Comparison of ENCODE assay signal across 10 cellular contexts in the genomic region with DNA sequence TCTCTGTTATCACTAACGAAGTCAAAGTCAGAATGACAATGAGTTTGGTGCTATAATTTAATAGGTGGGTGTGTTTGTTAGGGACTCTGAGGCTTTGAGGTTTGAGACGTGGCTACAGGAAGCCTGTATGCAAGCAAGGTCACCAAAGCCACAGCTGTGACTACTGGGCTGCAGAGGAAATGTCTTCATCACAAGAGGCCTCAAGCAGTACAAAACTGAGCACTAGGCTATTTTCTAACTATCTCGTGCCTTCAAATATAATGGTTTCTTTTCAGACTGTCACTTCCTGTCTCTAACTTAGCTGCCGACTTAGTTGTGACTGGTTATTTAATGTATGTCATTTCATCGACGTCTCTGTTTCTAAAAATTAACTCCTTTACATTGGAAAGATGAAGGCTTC.
DNase-seq lines count a peak whose midpoint lies in the region; ATAC-seq and TF ChIP-seq lines count a peak whose summit lies in the region.
"Had no signal": no experiment of that assay in that cellular context is flagged by ENCODE, and none has a peak within 500 bp of the region (broad histone marks: within the 10 kb centered on the region; RNA-seq: fewer than 3 reads in every experiment).

No MANE protein-coding gene starts in this region.

- H4K8ac ChIP-seq in H9 (replicated peaks; ENCODE audit: insufficient read length, low read depth, low read length): no peak overlapping the region

- H2BK5ac ChIP-seq in H9 (ENCODE audit: insufficient read length, low read length): no peak overlapping the region

- no peaks in the 10 kb centered on the region for H3K79me2 ChIP-seq in H9 (ENCODE audit: insufficient read depth, low read length)

- H3K23me2 ChIP-seq in H9 (ENCODE audit: insufficient read length, low read depth, low read length, poor library complexity, severe bottlenecking): no peaks in the 10 kb centered on the region

- H3K4ac ChIP-seq in H9 (ENCODE audit: low read depth, low read length): no peak overlapping the region

- H3K79me1 ChIP-seq in H9 (ENCODE audit: insufficient read depth, low read depth, low read length, poor library complexity, severe bottlenecking): no peaks in the 10 kb centered on the region

- H3K4me1 Mint-ChIP-seq in H9: peaks cover 11 to 13% of the 10 kb centered on the region in 2 experiments
- H3K4me1 Mint-ChIP-seq in stimulated activated memory B cell treated with anti-CD40 and anti-IgM and Interleukin-4, amounts not matched to agents 10 μg/mL and 1 μg/mL and 100 μg/mL, for 72 hours: no peaks in the 10 kb centered on the region

- no peak overlapping the region for H4K91ac ChIP-seq in H9 (ENCODE audit: insufficient read length, low read depth, low read length)

- H3K4me2 ChIP-seq in BLaER1: peak overlapping the region; percentile 78
- H3K4me2 ChIP-seq in H9 (ENCODE audit: insufficient read depth, insufficient read length, low read length): no peak overlapping the region

- intact Hi-C loops in left lung (cut with DNase I) (no loop called here), breast epithelium (cut with DNase I; ENCODE audit: low total_unique reads) (no loop called here), vagina (cut with DNase I) (no loop called here)

- TF ChIP-seq POLR2A in breast epithelium (IDR thresholded peaks at IDR 0.05) (no peak), vagina (IDR thresholded peaks at IDR 0.05) (no peak)

- no CpG with 5 or more reads among the region's 6 CpGs for WGBS in H9 (ENCODE audit: extremely low coverage, insufficient read length, low lambda C conversion rate)

- H3K18ac ChIP-seq in H9 (ENCODE audit: insufficient read length, low read depth, low read length): no peak overlapping the region

- H4K5ac ChIP-seq in H9 (ENCODE audit: insufficient read length, low read depth, low read length): no peak overlapping the region

- H3K27ac ChIP-seq in BLaER1: peak overlapping the region; percentile 83
- no peak overlapping the region for H3K27ac ChIP-seq in H9 (ENCODE audit: insufficient read length, low read depth, low read length)
- peak overlapping the region in 1 of 2 donors; percentile 39 for H3K27ac ChIP-seq in left lung
- H3K27ac ChIP-seq in breast epithelium: peak overlapping the region in 1 of 2 donors; percentile 2
- H3K27ac ChIP-seq in vagina: no peak overlapping the region

- no peak overlapping the region for H3K56ac ChIP-seq in H9 (ENCODE audit: insufficient read length, low read depth, low read length)

- peaks cover 40% of the 10 kb centered on the region for H3K4me1 ChIP-seq in BLaER1
- no peaks in the 10 kb centered on the region for H3K4me1 ChIP-seq in H9 (ENCODE audit: insufficient read depth, low read length)
- H3K4me1 ChIP-seq in left lung: peaks cover 0 to 23% of the 10 kb centered on the region in 2 donors
- H3K4me1 ChIP-seq in breast epithelium: no peaks in the 10 kb centered on the region
- no peaks in the 10 kb centered on the region for H3K4me1 ChIP-seq in vagina

- H2BK120ac ChIP-seq in H9 (ENCODE audit: low read depth, low read length, poor library complexity, severe bottlenecking): no peak overlapping the region

- H3K4me3 ChIP-seq in BLaER1 (0 out of 2 replicates have a peak overlapping the region, but pooled peaks have one; percentile 4), left lung (no peak overlapping the region), breast epithelium (no peak overlapping the region), vagina (no peak overlapping the region)
- H3K4me3 ChIP-seq: K562 had no signal

- DNase-seq in H9 (no peak), left lung (no peak), NCI-H2029 (lab: John Stamatoyannopoulos, UW) (no peak), breast epithelium (ENCODE audit: low spot score in 2 of 2) (no peak), vagina (ENCODE audit: extremely low spot score in 2 of 2) (no peak)
- peak; percentile 11 to 18 for DNase-seq in activated CD4-positive, alpha-beta T cell treated with anti-CD3 and anti-CD28 coated beads for 4 hours
- DNase-seq: effector CD8-positive, alpha-beta T cell had no signal

- H3K27me3 ChIP-seq in BLaER1 (no peaks in the 10 kb centered on the region), H9 (ENCODE audit: insufficient read depth, low read length) (no peaks in the 10 kb centered on the region), left lung (no peaks in the 10 kb centered on the region), breast epithelium (no peaks in the 10 kb centered on the region), vagina (no peaks in the 10 kb centered on the region)

- no peaks in the 10 kb centered on the region for H4K20me1 ChIP-seq in BLaER1
- H4K20me1 ChIP-seq in H9 (ENCODE audit: control insufficient read depth, insufficient read depth, insufficient read length): no peaks in the 10 kb centered on the region

- no peak overlapping the region for H2AFZ ChIP-seq in H9 (ENCODE audit: low read length)

- no peaks in the 10 kb centered on the region for H3K9me3 Mint-ChIP-seq in H9
- H3K9me3 Mint-ChIP-seq in stimulated activated memory B cell treated with anti-CD40 and anti-IgM and Interleukin-4, amounts not matched to agents 10 μg/mL and 1 μg/mL and 100 μg/mL, for 72 hours: no peaks in the 10 kb centered on the region

- H3K23ac ChIP-seq in H9 (ENCODE audit: insufficient read length, low read depth, low read length): no peak overlapping the region

- no peak overlapping the region for H3K4me3 Mint-ChIP-seq in H9
- no peak overlapping the region for H3K4me3 Mint-ChIP-seq in stimulated activated memory B cell treated with anti-CD40 and anti-IgM and Interleukin-4, amounts not matched to agents 10 μg/mL and 1 μg/mL and 100 μg/mL, for 72 hours

- no peak overlapping the region for H3T11ph ChIP-seq in H9 (ENCODE audit: low read length)

- no peak overlapping the region for H2BK12ac ChIP-seq in H9 (ENCODE audit: insufficient read length, low read depth, low read length)

- ATAC-seq in left lung: peak; percentile 19
- no peak for ATAC-seq in stimulated activated memory B cell treated with anti-CD40 and anti-IgM and Interleukin-4, amounts not matched to agents 10 μg/mL and 1 μg/mL and 100 μg/mL, for 72 hours
- ATAC-seq: K562 had no signal

- TF ChIP-seq CTCF in H9 (conservative IDR thresholded peaks at IDR 0.05) (no peak), left lung (IDR thresholded peaks at IDR 0.05) (no peak), breast epithelium (IDR thresholded peaks at IDR 0.05) (no peak), vagina (IDR thresholded peaks at IDR 0.05) (no peak)

- no peaks in the 10 kb centered on the region for H3K27me3 Mint-ChIP-seq in H9 (ENCODE audit: low read depth)
- no peaks in the 10 kb centered on the region for H3K27me3 Mint-ChIP-seq in stimulated activated memory B cell treated with anti-CD40 and anti-IgM and Interleukin-4, amounts not matched to agents 10 μg/mL and 1 μg/mL and 100 μg/mL, for 72 hours

- no peaks in the 10 kb centered on the region for H3K9me3 ChIP-seq in BLaER1
- H3K9me3 ChIP-seq in H9 (ENCODE audit: control insufficient read depth, low read depth, low read length): no peaks in the 10 kb centered on the region
- H3K9me3 ChIP-seq in left lung: no peaks in the 10 kb centered on the region
- H3K9me3 ChIP-seq in breast epithelium: no peaks in the 10 kb centered on the region
- no peaks in the 10 kb centered on the region for H3K9me3 ChIP-seq in vagina

- peak overlapping the region in 2 of 3 experiments; percentile 30 to 87; a peak in 4 of 7 replicates for H3K27ac Mint-ChIP-seq in H9
- no peak overlapping the region for H3K27ac Mint-ChIP-seq in stimulated activated memory B cell treated with anti-CD40 and anti-IgM and Interleukin-4, amounts not matched to agents 10 μg/mL and 1 μg/mL and 100 μg/mL, for 72 hours

- H2BK15ac ChIP-seq in H9 (ENCODE audit: low read depth, low read length): no peak overlapping the region

- H3K14ac ChIP-seq in H9 (ENCODE audit: insufficient read depth, low read length): no peak overlapping the region

- no peak overlapping the region for H2BK20ac ChIP-seq in H9 (ENCODE audit: low read depth, low read length, poor library complexity, severe bottlenecking)

- peaks cover 40 to 73% (median 51%) of the 10 kb centered on the region in 3 experiments; a peak in 6 of 7 replicates for H3K36me3 Mint-ChIP-seq in H9 (ENCODE audit: insufficient read depth in 1 of 3, low read depth in 3 of 3)
- H3K36me3 Mint-ChIP-seq in stimulated activated memory B cell treated with anti-CD40 and anti-IgM and Interleukin-4, amounts not matched to agents 10 μg/mL and 1 μg/mL and 100 μg/mL, for 72 hours: peaks cover 79% of the 10 kb centered on the region

- H2AK5ac ChIP-seq in H9 (ENCODE audit: insufficient read length, low read length): no peak overlapping the region

- H3K36me3 ChIP-seq in BLaER1 (peaks cover 81% of the 10 kb centered on the region), left lung (peaks cover 0 to 84% of the 10 kb centered on the region in 2 donors), breast epithelium (no peaks in the 10 kb centered on the region), vagina (peaks cover 0 to 31% of the 10 kb centered on the region in 2 donors)

- peak overlapping the region; percentile 54 for H3K9ac ChIP-seq in BLaER1
- H3K9ac ChIP-seq in H9 (ENCODE audit: extremely low read depth, insufficient read length, low read length): no peak overlapping the region

Comparison
In these comparisons a context has a peak if more than half of its experiments do, and no peak if none do; other contexts are left out.
1. DNase-seq: peak in activated CD4-positive, alpha-beta T cell treated with anti-CD3 and anti-CD28 coated beads for 4 hours (2 of 2); none in H9 (single experiment), left lung (0 of 2), NCI-H2029 (single experiment), breast epithelium (0 of 2) and vagina (0 of 2).